ENCODE assay signal across 1 cellular context in genomic region chr1:115666206-115666605, GRCh38.
TF ChIP-seq lines count a peak whose summit lies in the region.

No MANE protein-coding gene starts in this region.

TF ChIP-seq in H1, 55 proteins besides CTCF, POLR2A, EP300 and RAD21 (continued from another document):
- no peak for TF ChIP-seq ATF2 (IDR thresholded peaks at IDR 0.05; ENCODE audit: low read length)
- no peak for TF ChIP-seq ASH2L (IDR thresholded peaks at IDR 0.05; ENCODE audit: low read length)
- TF ChIP-seq SIRT6 (IDR thresholded peaks at IDR 0.05; ENCODE audit: low read length): no peak
- no peak for TF ChIP-seq RBBP5 (IDR thresholded peaks at IDR 0.05; ENCODE audit: borderline replicate concordance, low read depth, low read length)
- TF ChIP-seq PHF8 (conservative IDR thresholded peaks at IDR 0.05; ENCODE audit: low read depth, low read length): no peak
- TF ChIP-seq RFX5 (IDR thresholded peaks at IDR 0.05; ENCODE audit: borderline replicate concordance, low read depth, low read length): no peak
- TF ChIP-seq SRF (IDR thresholded peaks at IDR 0.05; ENCODE audit: low read depth, low read length): no peak
